ENCODE assay signal across 10 cellular contexts in the genomic region with DNA sequence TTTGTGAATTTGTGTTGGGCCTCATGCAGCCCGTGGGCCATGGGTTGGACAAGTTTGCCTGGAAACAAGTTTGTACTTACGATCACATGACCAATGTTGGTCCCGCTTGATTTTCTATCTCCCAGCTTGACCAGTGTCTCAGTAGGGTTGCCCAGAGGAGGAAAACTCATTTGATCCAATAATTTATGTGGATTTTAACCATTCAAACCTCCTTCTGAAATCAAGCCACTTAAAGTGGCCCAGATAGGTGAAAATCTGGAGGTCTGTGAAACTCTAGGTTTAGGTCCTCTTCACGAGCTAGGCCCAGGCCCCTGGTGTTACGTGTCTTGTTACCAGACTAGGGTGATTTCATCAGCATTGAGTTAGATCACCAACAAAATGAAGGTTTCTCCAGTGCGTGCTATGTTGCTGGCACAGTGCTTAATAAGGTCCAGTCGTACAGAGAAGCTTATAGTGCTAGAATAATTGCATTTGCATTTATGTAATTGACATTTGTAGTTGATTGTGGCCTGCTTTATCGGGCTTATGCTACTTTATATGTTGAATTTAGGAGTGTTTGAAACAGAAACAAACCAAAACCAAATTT. TPM values are rescaled to one million over a fixed set of nuclear protein-coding genes. Genes with fewer than 3 reads are reported as not detected.
DNase-seq lines count a peak whose midpoint lies in the region; ATAC-seq, FAIRE-seq and TF ChIP-seq lines count a peak whose summit lies in the region.
"Had no signal": no experiment of that assay in that cellular context is flagged by ENCODE, and none has a peak within 500 bp of the region (broad histone marks: within the 10 kb centered on the region; RNA-seq: fewer than 3 reads in every experiment).

No MANE protein-coding gene starts in this region.

- peaks cover 24% of the 10 kb centered on the region for H3K4me1 ChIP-seq in Panc1 (ENCODE audit: control insufficient read depth, insufficient read depth, low read length)
- H3K4me1 ChIP-seq in spleen = peaks cover 58 to 89% (median 86%) of the 10 kb centered on the region in 6 donors
- H3K4me1 ChIP-seq in vagina = peaks cover 74% of the 10 kb centered on the region

- H3K27me3 ChIP-seq in Panc1 (ENCODE audit: control insufficient read depth, insufficient read depth, low read length) (no peaks in the 10 kb centered on the region), dorsolateral prefrontal cortex (no peaks in the 10 kb centered on the region), spleen (replicated peaks in 1 of 7) (no peaks in the 10 kb centered on the region), vagina (no peaks in the 10 kb centered on the region)
- H3K27me3 ChIP-seq: cardiac muscle cell had no signal

- ATAC-seq in Panc1 (no peak), GM21390 (IDR thresholded peaks at IDR 0.05; ENCODE audit: unreplicated experiment) (no peak), HG02588 (IDR thresholded peaks at IDR 0.05; ENCODE audit: unreplicated experiment) (no peak)

- CTCF ChIA-PET in Panc1 (lab: Charles Lee) = no interaction called here

- TSS peak; percentile 6 for BruUV-seq in Panc1 (replicated peaks; lab: Mats Ljungman, UMichigan)

- no peak overlapping the region for H3K4me3 ChIP-seq in Panc1 (ENCODE audit: low read depth in 2 of 2, low read length in 2 of 2)
- peak overlapping the region in 2 of 59 donors; percentile 0 to 10 for H3K4me3 ChIP-seq in dorsolateral prefrontal cortex
- peak overlapping the region in 1 of 8 donors; percentile 14 for H3K4me3 ChIP-seq in spleen
- H3K4me3 ChIP-seq in vagina = no peak overlapping the region
- H3K4me3 ChIP-seq: cardiac muscle cell had no signal

- H3K36me3 ChIP-seq in Panc1 (ENCODE audit: control insufficient read depth, insufficient read depth, low read length) (peaks cover 6% of the 10 kb centered on the region), spleen (peaks cover 0 to 51% (median 3%) of the 10 kb centered on the region in 6 donors), vagina (peaks cover 0 to 7% of the 10 kb centered on the region in 2 donors)
- H3K36me3 ChIP-seq: cardiac muscle cell had no signal

- TF ChIP-seq POLR2A in GM12892 (IDR thresholded peaks at IDR 0.05; ENCODE audit: low read depth, low read length) (peak; percentile 57; the same call in 1 of the 2 replicates), spleen (IDR thresholded peaks at IDR 0.05) (no peak), vagina (IDR thresholded peaks at IDR 0.05) (no peak)

- in situ Hi-C loops in Panc1 (cut with HindIII; ENCODE audit: low pct_unique_long_range_greater_than_20kb, low sequenced_read_pairs) = no loop called here

- TF ChIP-seq CTCF in Panc1 (IDR thresholded peaks at IDR 0.05) (no peak), dorsolateral prefrontal cortex (IDR thresholded peaks at IDR 0.05 in 54 of 56, conservative IDR thresholded peaks at IDR 0.05 in 2 of 56; ENCODE audit: low read depth in 1 of 56, partially characterized antibody in 56 of 56) (no peak), spleen (IDR thresholded peaks at IDR 0.05 in 8 of 11, conservative IDR thresholded peaks at IDR 0.05 in 3 of 11) (no peak), vagina (IDR thresholded peaks at IDR 0.05) (no peak)

- peak; percentile 65 for FAIRE-seq in GM12892 (lab: Jason Lieb, UNC)

- H3K27ac ChIP-seq in Panc1 (ENCODE audit: low read length) (peak overlapping the region; percentile 8), dorsolateral prefrontal cortex (peak overlapping the region in 38 of 59 donors; percentile 2 to 74 (median 45)), spleen (peak overlapping the region in 7 of 8 donors; percentile 18 to 70 (median 62)), vagina (no peak overlapping the region)
- H3K27ac ChIP-seq: cardiac muscle cell had no signal

- POLR2A ChIA-PET in Panc1 (lab: Charles Lee) = interaction anchor here (0.7 kb wide), 1 partner anchor 19 kb away, joined by 6 read pairs; no protein-coding TSS in a partner anchor

- H3K9me3 ChIP-seq in Panc1 (ENCODE audit: control insufficient read depth, insufficient read depth, low read depth, low read length) = no peaks in the 10 kb centered on the region
- H3K9me3 ChIP-seq in spleen = no peaks in the 10 kb centered on the region
- no peaks in the 10 kb centered on the region for H3K9me3 ChIP-seq in vagina

- DNase-seq in GM12892 (ENCODE audit: insufficient read length) (no peak), Panc1 (ENCODE audit: low read depth, low spot score) (no peak), dorsolateral prefrontal cortex (no peak), spleen (no peak), vagina (ENCODE audit: extremely low spot score in 2 of 2) (no peak), HK-2 (ENCODE audit: unreplicated experiment) (no peak)
- DNase-seq: NCI-H2227 treated with DMSO at 0.1 percent for 48 hours had no signal

- intact Hi-C loops in Panc1 (cut with micrococcal nuclease; ENCODE audit: unreplicated experiment) = no loop called here
- intact Hi-C loops in dorsolateral prefrontal cortex (cut with DNase I) = no loop called here
- intact Hi-C loops in spleen (cut with DNase I; ENCODE audit: low total_unique reads) = no loop called here
- intact Hi-C loops in vagina (cut with DNase I) = no loop called here

- WGBS in spleen, 5 donors = 56 to 76% (median 62%) methylated on average over 8 of the region's 8 CpGs

RNA-seq across cellular contexts. Expression of a gene that starts 4.4 kb away (rescaled TPM):
- polyA plus RNA-seq in GM12892 (2012; ENCODE audit: missing spikeins) = 256 TPM
- total RNA-seq in Panc1 (2021; ENCODE audit: unreplicated experiment) (347 TPM), dorsolateral prefrontal cortex (100 to 1,000 TPM; 106 to 287 (median 213) TPM), spleen (100 to 1,000 TPM; 172 to 348 (median 338) TPM), vagina (70.0 TPM)
- polyA plus RNA-seq in Panc1 (2012; ENCODE audit: insufficient read length) = 283 TPM
- polyA plus RNA-seq in spleen = 100 to 1,000 TPM; 106 to 146 (median 130) TPM
